In genomic region chr16:17940584-17940983, GRCh38 we compare ENCODE assay signal across 17 cellular contexts.
DNase-seq lines count a peak whose midpoint lies in the region; ATAC-seq and TF ChIP-seq lines count a peak whose summit lies in the region.
"Had no signal": no experiment of that assay in that cellular context is flagged by ENCODE, and none has a peak within 500 bp of the region (broad histone marks: within the 10 kb centered on the region; RNA-seq: fewer than 3 reads in every experiment).

No MANE protein-coding gene starts in this region.

- H4K8ac ChIP-seq in neuronal stem cell (ENCODE audit: low read depth, low read length) (no peak overlapping the region), mesendoderm (ENCODE audit: low read depth, low read length) (no peak overlapping the region)

- H3K79me2 ChIP-seq in mesendoderm (ENCODE audit: control insufficient read depth, insufficient read depth, low read length) = no peaks in the 10 kb centered on the region

- no peaks in the 10 kb centered on the region for H3K79me1 ChIP-seq in neuronal stem cell (ENCODE audit: low read depth, low read length)
- no peaks in the 10 kb centered on the region for H3K79me1 ChIP-seq in mesendoderm (ENCODE audit: low read length)

- TF ChIP-seq CTCF in endodermal cell (conservative IDR thresholded peaks at IDR 0.05) = no peak
- TF ChIP-seq CTCF in nephron (IDR thresholded peaks at IDR 0.05; ENCODE audit: unreplicated experiment in 3 of 3) = no peak

- no peak overlapping the region for H2BK5ac ChIP-seq in neuronal stem cell (ENCODE audit: low read length)
- H2BK5ac ChIP-seq in mesendoderm (ENCODE audit: low read length) = no peak overlapping the region

- no peak for DNase-seq in endodermal cell
- DNase-seq in neuronal stem cell (ENCODE audit: low spot score) = no peak
- no peak for DNase-seq in mesendoderm
- DNase-seq in right cardiac atrium = no peak
- no peak for DNase-seq in NOMO-1 treated with DMSO at 0.1 percent for 48 hours (lab: John Stamatoyannopoulos, UW; ENCODE audit: unreplicated experiment)
- DNase-seq: Caco-2; CD4-positive, CD25-positive, alpha-beta regulatory T cell; CD8-positive, alpha-beta T cell; DMS153; DND-41; GM23248; H7; HCEC 1CT had no signal

- no peaks in the 10 kb centered on the region for H3K27me3 Mint-ChIP-seq in endodermal cell (ENCODE audit: insufficient read depth)
- H3K27me3 Mint-ChIP-seq in nephron (ENCODE audit: low read depth) = peaks cover 6% of the 10 kb centered on the region

- H3K56ac ChIP-seq in mesendoderm (ENCODE audit: low read length) = no peak overlapping the region

- no peak overlapping the region for H2BK12ac ChIP-seq in neuronal stem cell (ENCODE audit: low read length)

- H2AK5ac ChIP-seq in neuronal stem cell (ENCODE audit: low read depth, low read length) (no peak overlapping the region), mesendoderm (ENCODE audit: low read length) (no peak overlapping the region)

- H3K9ac ChIP-seq in endodermal cell (ENCODE audit: extremely low read depth, low read length, poor library complexity, severe bottlenecking) (no peak overlapping the region), neuronal stem cell (ENCODE audit: low read depth, low read length, poor library complexity) (no peak overlapping the region), mesendoderm (ENCODE audit: low read length) (no peak overlapping the region)
- H3K9ac ChIP-seq: BLaER1, GM23248 had no signal

- H3K4me3 ChIP-seq in endodermal cell (ENCODE audit: low read length) (no peak overlapping the region), neuronal stem cell (ENCODE audit: low read length in 2 of 2) (no peak overlapping the region), mesendoderm (ENCODE audit: low read length) (no peak overlapping the region), right cardiac atrium (ENCODE audit: low read length) (no peak overlapping the region)
- H3K4me3 ChIP-seq: BLaER1, GM12878, GM23248 had no signal

- no peak overlapping the region for H3K18ac ChIP-seq in neuronal stem cell (ENCODE audit: low read length)
- H3K18ac ChIP-seq in mesendoderm (ENCODE audit: low read length) = no peak overlapping the region

- no peak overlapping the region for H3K14ac ChIP-seq in neuronal stem cell (ENCODE audit: low read length)

- H3K4ac ChIP-seq in neuronal stem cell (ENCODE audit: low read length) = no peak overlapping the region
- H3K4ac ChIP-seq in mesendoderm (ENCODE audit: low read depth, low read length) = no peak overlapping the region

- no peaks in the 10 kb centered on the region for H3K9me3 ChIP-seq in endodermal cell (ENCODE audit: control insufficient read depth, low read length)
- peaks cover 0 to 2% of the 10 kb centered on the region in 2 donors for H3K9me3 ChIP-seq in neuronal stem cell (replicated peaks in 1 of 2; ENCODE audit: control insufficient read depth in 2 of 2, insufficient read depth in 1 of 2, low read depth in 1 of 2, low read length in 2 of 2)
- no peaks in the 10 kb centered on the region for H3K9me3 ChIP-seq in right cardiac atrium (ENCODE audit: control insufficient read depth, low read length)
- H3K9me3 ChIP-seq: BLaER1, Caco-2 had no signal

- H3K4me3 Mint-ChIP-seq in endodermal cell (no peak overlapping the region), nephron (no peak overlapping the region)
- H3K4me3 Mint-ChIP-seq: CD4-positive, CD25-positive, alpha-beta regulatory T cell; CD8-positive, alpha-beta T cell had no signal

- peaks cover 5% of the 10 kb centered on the region for H3K9me3 Mint-ChIP-seq in endodermal cell
- peaks cover 4% of the 10 kb centered on the region for H3K9me3 Mint-ChIP-seq in nephron
- H3K9me3 Mint-ChIP-seq: CD8-positive, alpha-beta T cell had no signal

- 66 to 83% methylated on average over 3 to 4 of the region's 4 CpGs for WGBS in endodermal cell (ENCODE audit: insufficient coverage in 1 of 2, insufficient read length in 1 of 2), 2 experiments
- no CpG with 5 or more reads among the region's 4 CpGs for WGBS in neuronal stem cell (ENCODE audit: extremely low coverage in 2 of 2, insufficient read length in 2 of 2, insufficient replicate concordance in 1 of 2), 2 donors
- no CpG with 5 or more reads among the region's 4 CpGs for WGBS in mesendoderm (ENCODE audit: extremely low coverage, insufficient coverage, low lambda C conversion rate)
- 57% methylated on average over 4 of the region's 4 CpGs for WGBS in right cardiac atrium

- no peak overlapping the region for H3K4me2 ChIP-seq in neuronal stem cell (ENCODE audit: insufficient read depth, low read length, poor library complexity, severe bottlenecking)
- no peak overlapping the region for H3K4me2 ChIP-seq in mesendoderm (ENCODE audit: low read length)
- H3K4me2 ChIP-seq: BLaER1 had no signal

- intact Hi-C loops in right cardiac atrium (cut with DNase I) = no loop called here

- H4K91ac ChIP-seq in neuronal stem cell (ENCODE audit: low read depth, low read length, poor library complexity) = no peak overlapping the region

- H3K4me1 ChIP-seq in endodermal cell (ENCODE audit: control insufficient read depth, insufficient read depth, low read length) (no peaks in the 10 kb centered on the region), neuronal stem cell (ENCODE audit: control insufficient read depth in 2 of 2, insufficient read depth in 1 of 2, low read depth in 1 of 2, low read length in 2 of 2) (peaks cover 0 to 12% of the 10 kb centered on the region in 2 donors), mesendoderm (ENCODE audit: control insufficient read depth, low read depth, low read length) (no peaks in the 10 kb centered on the region), right cardiac atrium (ENCODE audit: control insufficient read depth, insufficient read depth, low read length) (no peaks in the 10 kb centered on the region)
- H3K4me1 ChIP-seq: Caco-2 had no signal

- peak overlapping the region; percentile 61 for H3K27ac ChIP-seq in endodermal cell (ENCODE audit: low read depth, low read length)
- H3K27ac ChIP-seq in neuronal stem cell (replicated peaks; ENCODE audit: low read length) = peak overlapping the region; percentile 45
- H3K27ac ChIP-seq in mesendoderm (ENCODE audit: low read depth, low read length) = no peak overlapping the region
- no peak overlapping the region for H3K27ac ChIP-seq in right cardiac atrium (ENCODE audit: low read length)
- H3K27ac ChIP-seq: BLaER1, C4-2B, GM23248 had no signal

- no peaks in the 10 kb centered on the region for H3K36me3 Mint-ChIP-seq in endodermal cell (ENCODE audit: low read depth)
- no peaks in the 10 kb centered on the region for H3K36me3 Mint-ChIP-seq in nephron (ENCODE audit: low read depth)
- H3K36me3 Mint-ChIP-seq: CD4-positive, CD25-positive, alpha-beta regulatory T cell; CD8-positive, alpha-beta T cell had no signal

- H3K4me1 Mint-ChIP-seq in endodermal cell (no peaks in the 10 kb centered on the region), nephron (peaks cover 41% of the 10 kb centered on the region)

- H3K23ac ChIP-seq in neuronal stem cell (ENCODE audit: low read depth, low read length, poor library complexity) = no peak overlapping the region
- H3K23ac ChIP-seq in mesendoderm (ENCODE audit: low read length) = no peak overlapping the region

- H4K5ac ChIP-seq in mesendoderm (ENCODE audit: low read length) = no peak overlapping the region

- no peak overlapping the region for H3K27ac Mint-ChIP-seq in endodermal cell
- peak overlapping the region in 2 of 3 experiments; percentile 62 to 73 for H3K27ac Mint-ChIP-seq in nephron
- H3K27ac Mint-ChIP-seq: CD4-positive, CD25-positive, alpha-beta regulatory T cell; CD8-positive, alpha-beta T cell had no signal

- H2BK120ac ChIP-seq in neuronal stem cell (ENCODE audit: low read depth, low read length) (no peak overlapping the region), mesendoderm (ENCODE audit: low read depth, low read length) (no peak overlapping the region)

- no peak overlapping the region for H2AFZ ChIP-seq in neuronal stem cell (ENCODE audit: low read length)
- H2AFZ ChIP-seq: GM23248 had no signal

- H3K36me3 ChIP-seq in endodermal cell (ENCODE audit: control insufficient read depth, insufficient read depth, low read length) = no peaks in the 10 kb centered on the region
- no peaks in the 10 kb centered on the region for H3K36me3 ChIP-seq in neuronal stem cell (replicated peaks in 1 of 2; ENCODE audit: control insufficient read depth in 2 of 2, insufficient read depth in 2 of 2, low read length in 2 of 2)
- no peaks in the 10 kb centered on the region for H3K36me3 ChIP-seq in mesendoderm (ENCODE audit: control insufficient read depth, insufficient read depth, low read length)
- H3K36me3 ChIP-seq: BLaER1 had no signal

- no peak for ATAC-seq in right cardiac atrium
- ATAC-seq: CD8-positive, alpha-beta T cell had no signal

- H3K27me3 ChIP-seq in endodermal cell (ENCODE audit: control insufficient read depth, insufficient read depth, low read length, poor library complexity, severe bottlenecking) (no peaks in the 10 kb centered on the region), neuronal stem cell (ENCODE audit: control insufficient read depth in 3 of 3, insufficient read depth in 3 of 3, low read depth in 1 of 3, low read length in 3 of 3) (no peaks in the 10 kb centered on the region), mesendoderm (ENCODE audit: insufficient read depth, low read length, poor library complexity) (no peaks in the 10 kb centered on the region), right cardiac atrium (ENCODE audit: control insufficient read depth, insufficient read depth) (no peaks in the 10 kb centered on the region)
- H3K27me3 ChIP-seq: BLaER1 had no signal

- no peak overlapping the region for H2BK15ac ChIP-seq in neuronal stem cell (ENCODE audit: low read length)
- no peak overlapping the region for H2BK15ac ChIP-seq in mesendoderm (replicated peaks; ENCODE audit: low read depth)

Comparison
In these comparisons a context has a peak if more than half of its experiments do, and no peak if none do; other contexts are left out.
1. H3K27ac ChIP-seq: peak in endodermal cell (single experiment) and neuronal stem cell (single experiment); none in mesendoderm (single experiment) and right cardiac atrium (single experiment).